ENCODE assay signal across 19 cellular contexts in genomic region chr7:99795864-99796263, GRCh38. TPM values are rescaled to one million over a fixed set of nuclear protein-coding genes. Genes with fewer than 3 reads are reported as not detected.
"Had no signal": no experiment of that assay in that cellular context is flagged by ENCODE, and none has a peak within 500 bp of the region (broad histone marks: within the 10 kb centered on the region; RNA-seq: fewer than 3 reads in every experiment).

No MANE protein-coding gene starts in this region.

RNA-seq across cellular contexts. Expression of gene CYP3A4, which starts 11.9 kb away (rescaled TPM):
- total RNA-seq: activated naive CD4-positive, alpha-beta T cell treated with anti-CD3 and anti-CD28 coated beads for 36 hours; activated naive CD8-positive, alpha-beta T cell treated with anti-CD3 and anti-CD28 coated beads for 36 hours; activated naive CD8-positive, alpha-beta T cell treated with anti-CD3 and anti-CD28 coated beads, Interleukin-2, amount 10 ng/mL, durations not matched to agents 7 days and 5 days; activated T-cell treated with anti-CD3 and anti-CD28 coated beads, Interleukin-2, amount 50 U/mL, for 72 hours; activated T-helper 1 cell treated with anti-CD3 and anti-CD28 coated beads, Interleukin-12 subunit alpha, Interleukin-12 subunit beta, Interleukin-2, Interleukin-4 antibody, amounts not matched to agents 30 ng/mL and 10 ng/mL and 1 ng/mL, durations not matched to agents 14 hours and 24 hours and 36 hours; activated T-helper 17 cell treated with anti-CD3 and anti-CD28 coated beads, Interleukin-2, amount 50 U/mL, for 72 hours; activated T-helper 2 cell treated with anti-CD3 and anti-CD28 coated beads, Interferon-gamma antibody, Interleukin-2, Interleukin-4, amounts not matched to agents 10 μg/mL and 5 μg/mL and 100 μg/mL, durations not matched to agents 14 hours and 24 hours and 36 hours; aorta; ascending aorta; astrocyte; bronchial epithelial cell; cardiac muscle cell; cardiac septum; cerebellum; chondrocyte had no signal
- polyA plus RNA-seq: cardiac muscle cell had no signal

RNA-seq across cellular contexts. Expression of gene CYP3A43, which starts 31.9 kb away (rescaled TPM):
- total RNA-seq: activated naive CD4-positive, alpha-beta T cell treated with anti-CD3 and anti-CD28 coated beads for 36 hours; activated naive CD4-positive, alpha-beta T cell treated with anti-CD3 and anti-CD28 coated beads, Interleukin-2, amount 50 U/mL, for 72 hours; activated naive CD8-positive, alpha-beta T cell treated with anti-CD3 and anti-CD28 coated beads for 36 hours; activated naive CD8-positive, alpha-beta T cell treated with anti-CD3 and anti-CD28 coated beads, Interleukin-2, amount 10 ng/mL, durations not matched to agents 7 days and 5 days; activated T-cell treated with anti-CD3 and anti-CD28 coated beads, Interleukin-2, amount 50 U/mL, for 4 hours; activated T-helper 1 cell treated with anti-CD3 and anti-CD28 coated beads, Interleukin-12 subunit alpha, Interleukin-12 subunit beta, Interleukin-2, Interleukin-4 antibody, amounts not matched to agents 30 ng/mL and 10 ng/mL and 1 ng/mL, durations not matched to agents 14 hours and 24 hours and 36 hours; activated T-helper 2 cell treated with anti-CD3 and anti-CD28 coated beads, Interferon-gamma antibody, Interleukin-2, Interleukin-4, amounts not matched to agents 10 μg/mL and 5 μg/mL and 100 μg/mL, durations not matched to agents 14 hours and 24 hours and 36 hours; adrenal gland; ascending aorta; astrocyte; breast epithelium; bronchial epithelial cell; cardiac muscle cell; cardiac septum; cerebellum; chondrocyte had no signal
- polyA plus RNA-seq: adrenal gland, aorta had no signal
